1 cellular context compared by ENCODE assay signal in the genomic region with DNA sequence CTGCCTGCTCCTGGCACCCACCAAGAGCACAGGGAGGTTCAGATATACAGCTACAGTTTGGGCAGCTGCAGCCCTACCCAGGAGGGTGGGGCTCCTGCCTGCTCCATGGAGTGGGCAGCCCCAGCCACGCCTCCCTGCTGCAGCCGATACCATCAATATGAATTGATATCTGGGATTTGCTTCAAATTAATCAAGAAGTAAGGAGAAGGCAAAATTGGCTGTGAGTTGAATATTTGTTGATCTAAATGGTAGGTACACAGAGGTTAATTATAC.
TF ChIP-seq lines count a peak whose summit lies in the region.

No MANE protein-coding gene starts in this region.

TF ChIP-seq in GM23338, 12 proteins besides CTCF, POLR2A, EP300 and RAD21 (continued from another document):
- no peak for TF ChIP-seq ZNF462 (CRISPR knock-in tag; IDR thresholded peaks at IDR 0.05)
- no peak for TF ChIP-seq ZNF114 (CRISPR knock-in tag; IDR thresholded peaks at IDR 0.05)
- no peak for TF ChIP-seq POLR2AphosphoS5 (IDR thresholded peaks at IDR 0.05; ENCODE audit: low read depth)
- TF ChIP-seq EZH2phosphoT487 (IDR thresholded peaks at IDR 0.05; ENCODE audit: unreplicated experiment) = no peak
- no peak for TF ChIP-seq ZNF331 (CRISPR knock-in tag; IDR thresholded peaks at IDR 0.05; ENCODE audit: low read depth)
